Comparison of ENCODE assay signal across 8 cellular contexts in genomic region chr14:75980856-75981255, GRCh38. TPM values are rescaled to one million over a fixed set of nuclear protein-coding genes. Genes with fewer than 3 reads are reported as not detected.
DNase-seq lines count a peak whose midpoint lies in the region; ATAC-seq, FAIRE-seq and TF ChIP-seq lines count a peak whose summit lies in the region.

No MANE protein-coding gene starts in this region.

- CTCF ChIA-PET in SK-N-SH (lab: Yijun Ruan, JAX) = interaction anchor here (1.2 to 19.6 kb wide), 15 partner anchors 9 to 403 kb away, joined by 3 to 550 read pairs (median 12); partner anchors contain the start of gene FLVCR2

- H3K9me3 ChIP-seq in SK-N-SH (no peaks in the 10 kb centered on the region), keratinocyte (ENCODE audit: control insufficient read depth, low read depth, low read length) (no peaks in the 10 kb centered on the region), stomach smooth muscle (ENCODE audit: control insufficient read depth in 2 of 2, low read length in 2 of 2) (no peaks in the 10 kb centered on the region)

- no peaks in the 10 kb centered on the region for H3K36me3 ChIP-seq in SK-N-SH (replicated peaks in 1 of 2; ENCODE audit: control insufficient read depth in 1 of 2, insufficient read depth in 2 of 2, low read length in 1 of 2)
- H3K36me3 ChIP-seq in keratinocyte (ENCODE audit: control insufficient read depth in 2 of 2, extremely low read depth in 1 of 2, insufficient read depth in 2 of 2, low read length in 2 of 2) = no peaks in the 10 kb centered on the region
- H3K36me3 ChIP-seq in stomach smooth muscle (ENCODE audit: control insufficient read depth in 2 of 2, insufficient read depth in 2 of 2, low read length in 2 of 2) = no peaks in the 10 kb centered on the region

- no peak for ATAC-seq in SK-N-SH treated with all-trans-retinoic acid at 6 μM for 48 hours
- no peak for ATAC-seq in activated naive CD8-positive, alpha-beta T cell treated with anti-CD3 and anti-CD28 coated beads, Interleukin-2, amount 10 ng/mL, durations not matched to agents 7 days and 5 days (ENCODE audit: low read depth)

- TF ChIP-seq CTCF in SK-N-SH (IDR thresholded peaks at IDR 0.05) = no peak
- TF ChIP-seq CTCF in keratinocyte (optimal IDR thresholded peaks at IDR 0.05 in 1 of 3, IDR thresholded peaks at IDR 0.05 in 1 of 3, conservative IDR thresholded peaks at IDR 0.05 in 1 of 3; ENCODE audit: extremely low read depth in 1 of 3, insufficient read depth in 2 of 3, low read length in 3 of 3) = no peak

- dilution Hi-C loops in keratinocyte (cut with MboI; ENCODE audit: extremely low pct_ligation_motif_present, low sequenced_read_pairs) = no loop called here

- FAIRE-seq in keratinocyte (lab: Jason Lieb, UNC) = no peak

- no peaks in the 10 kb centered on the region for H3K9me3 Mint-ChIP-seq in activated naive CD8-positive, alpha-beta T cell treated with anti-CD3 and anti-CD28 coated beads, Interleukin-2, amount 10 ng/mL, durations not matched to agents 7 days and 5 days

- peaks cover 2% of the 10 kb centered on the region for H3K79me2 ChIP-seq in SK-N-SH (ENCODE audit: insufficient read depth)
- H3K79me2 ChIP-seq in keratinocyte (ENCODE audit: control insufficient read depth, insufficient read depth, low read length) = no peaks in the 10 kb centered on the region

- no peak overlapping the region for H3K9ac ChIP-seq in SK-N-SH
- peak overlapping the region; percentile 76 for H3K9ac ChIP-seq in keratinocyte (ENCODE audit: control insufficient read depth, extremely low read depth, insufficient read depth, low read length)
- peak overlapping the region; percentile 78 to 89 for H3K9ac ChIP-seq in stomach smooth muscle (ENCODE audit: low read length in 2 of 2)

- no peak overlapping the region for H3K27ac Mint-ChIP-seq in activated naive CD8-positive, alpha-beta T cell treated with anti-CD3 and anti-CD28 coated beads, Interleukin-2, amount 10 ng/mL, durations not matched to agents 7 days and 5 days

- 96% methylated on average over 8 of the region's 8 CpGs for WGBS in SK-N-SH (ENCODE audit: low lambda C conversion rate)

- H3F3A ChIP-seq in SK-N-SH (replicated peaks; ENCODE audit: insufficient read depth) = peaks cover 8% of the 10 kb centered on the region

- DNase-seq in SK-N-SH (peak; percentile 12), keratinocyte (ENCODE audit: low read depth, low spot score) (no peak), HCEC 1CT (no peak), NCI-H146 (lab: John Stamatoyannopoulos, UW) (no peak)
- DNase-seq in activated naive CD8-positive, alpha-beta T cell treated with anti-CD3 and anti-CD28 coated beads, Interleukin-2, amount 10 ng/mL, durations not matched to agents 7 days and 5 days = no peak
- no peak for DNase-seq in stimulated activated CD4-positive, alpha-beta T cell treated with anti-CD3 and anti-CD28 coated beads, Interleukin-15, amount 100 ng/mL, for 24 hours

- H4K20me1 ChIP-seq in SK-N-SH (ENCODE audit: insufficient read depth) = no peaks in the 10 kb centered on the region
- no peaks in the 10 kb centered on the region for H4K20me1 ChIP-seq in keratinocyte (ENCODE audit: control insufficient read depth, extremely low read depth, insufficient read depth, low read length)

- H3K4me3 Mint-ChIP-seq in activated naive CD8-positive, alpha-beta T cell treated with anti-CD3 and anti-CD28 coated beads, Interleukin-2, amount 10 ng/mL, durations not matched to agents 7 days and 5 days = peak overlapping the region; percentile 89

- H3K27ac ChIP-seq in SK-N-SH (ENCODE audit: low read depth in 2 of 2, low read length in 1 of 2) (peak overlapping the region in 1 of 2 experiments; percentile 86; a peak in 2 of 4 replicates), keratinocyte (ENCODE audit: control insufficient read depth, insufficient read depth, low read length) (no peak overlapping the region), stomach smooth muscle (ENCODE audit: low read length) (peak overlapping the region; percentile 97)

- H3K4me3 ChIP-seq in SK-N-SH (ENCODE audit: low read depth in 2 of 2, low read length in 1 of 2) (peak overlapping the region in 1 of 2 experiments; percentile 95; a peak in 1 of 4 replicates), keratinocyte (ENCODE audit: control insufficient read depth in 2 of 3, extremely low read depth in 1 of 3, insufficient read depth in 2 of 3, low read depth in 1 of 3, low read length in 3 of 3) (peak overlapping the region in 1 of 3 experiments; percentile 54), stomach smooth muscle (ENCODE audit: low read length in 2 of 2) (peak overlapping the region; percentile 60 to 84)

- H2AFZ ChIP-seq in SK-N-SH (ENCODE audit: low read depth) (peak overlapping the region; percentile 95; the same call in 1 of the 2 replicates), keratinocyte (ENCODE audit: control insufficient read depth, low read length) (no peak overlapping the region)

- H3K4me1 ChIP-seq in SK-N-SH (ENCODE audit: control insufficient read depth in 1 of 2, insufficient read depth in 2 of 2, low read depth in 1 of 2, low read length in 1 of 2) (peaks cover 14 to 48% of the 10 kb centered on the region in 2 experiments; a peak in 3 of 4 replicates), keratinocyte (ENCODE audit: control insufficient read depth, extremely low read depth, insufficient read depth, low read length) (peaks cover 17% of the 10 kb centered on the region), stomach smooth muscle (ENCODE audit: control insufficient read depth, insufficient read depth, low read length) (peaks cover 53% of the 10 kb centered on the region)

- H3K27me3 Mint-ChIP-seq in activated naive CD8-positive, alpha-beta T cell treated with anti-CD3 and anti-CD28 coated beads, Interleukin-2, amount 10 ng/mL, durations not matched to agents 7 days and 5 days = peaks cover 4% of the 10 kb centered on the region

- POLR2A ChIA-PET in SK-N-SH (lab: Yijun Ruan, JAX) = no interaction called here
- POLR2A ChIA-PET in activated naive CD8-positive, alpha-beta T cell treated with anti-CD3 and anti-CD28 coated beads, Interleukin-2, amount 10 ng/mL, durations not matched to agents 7 days and 5 days (lab: Charles Lee) = no interaction called here

- H3K9me1 ChIP-seq in keratinocyte (ENCODE audit: control insufficient read depth, extremely low read depth, insufficient read depth, low read length) = no peaks in the 10 kb centered on the region

- no peaks in the 10 kb centered on the region for H3K9me2 ChIP-seq in SK-N-SH

- no peaks in the 10 kb centered on the region for H3K27me3 ChIP-seq in SK-N-SH (ENCODE audit: insufficient read depth)
- no peaks in the 10 kb centered on the region for H3K27me3 ChIP-seq in keratinocyte (ENCODE audit: control insufficient read depth, extremely low read depth, insufficient read depth, low read length)
- H3K27me3 ChIP-seq in stomach smooth muscle (ENCODE audit: control insufficient read depth in 1 of 2, insufficient read depth in 2 of 2, low read length in 2 of 2) = no peaks in the 10 kb centered on the region

- H3K4me2 ChIP-seq in SK-N-SH (peak overlapping the region; percentile 98), keratinocyte (ENCODE audit: control insufficient read depth, extremely low read depth, insufficient read depth, low read depth, low read length) (peak overlapping the region; percentile 68)

- TF ChIP-seq EP300 in SK-N-SH (IDR thresholded peaks at IDR 0.05; ENCODE audit: borderline replicate concordance in 1 of 2, low read depth in 1 of 2, low read length in 1 of 2) = no peak

- TF ChIP-seq RAD21 in SK-N-SH (IDR thresholded peaks at IDR 0.05; ENCODE audit: low read length) = no peak

- no peaks in the 10 kb centered on the region for H3K36me3 Mint-ChIP-seq in activated naive CD8-positive, alpha-beta T cell treated with anti-CD3 and anti-CD28 coated beads, Interleukin-2, amount 10 ng/mL, durations not matched to agents 7 days and 5 days

- peaks cover 28% of the 10 kb centered on the region for H3K4me1 Mint-ChIP-seq in activated naive CD8-positive, alpha-beta T cell treated with anti-CD3 and anti-CD28 coated beads, Interleukin-2, amount 10 ng/mL, durations not matched to agents 7 days and 5 days

TF ChIP-seq in SK-N-SH, 30 proteins besides CTCF, POLR2A, EP300 and RAD21 (continues in another document):
- TF ChIP-seq FOXM1 (IDR thresholded peaks at IDR 0.05; ENCODE audit: low read depth) = no peak
- TF ChIP-seq RXRA (IDR thresholded peaks at IDR 0.05; ENCODE audit: borderline replicate concordance, low read depth) = no peak
- TF ChIP-seq FOSL2 (IDR thresholded peaks at IDR 0.05; ENCODE audit: borderline replicate concordance, low read depth) = no peak

TF ChIP-seq in SK-N-SH treated with all-trans-retinoic acid at 6 μM for 48 hours, 23 proteins besides CTCF, POLR2A, EP300 and RAD21 (continues in another document):
- TF ChIP-seq ZNF565 (CRISPR knock-in tag; conservative IDR thresholded peaks at IDR 0.05; ENCODE audit: low read depth) = no peak

RNA-seq across cellular contexts. Expression of gene TGFB3, which starts 0.9 kb away (rescaled TPM):
- polyA plus RNA-seq in SK-N-SH (2012; rRNA removed) (7.4 and 7.6 TPM in 2 replicates), keratinocyte (0.84 to 1.1 TPM (median 1.1 TPM) in 3 replicates)
- polyA plus RNA-seq in SK-N-SH (2012; cell fraction: cytosol; rRNA removed) = 5.8 and 5.9 TPM in 2 replicates
- 22.8 and 26.4 TPM in 2 replicates for polyA plus RNA-seq in SK-N-SH (2012; cell fraction: nucleus; rRNA removed)
- 1 to 10 TPM; 3.3 to 3.5 TPM for total RNA-seq in activated naive CD8-positive, alpha-beta T cell treated with anti-CD3 and anti-CD28 coated beads, Interleukin-2, amount 10 ng/mL, durations not matched to agents 7 days and 5 days
- not detected for polyA plus RNA-seq in keratinocyte (2011; ENCODE audit: low read depth)
- 0.62 and 0.79 TPM in 2 replicates for polyA plus RNA-seq in keratinocyte (2011; cell fraction: cytosol; rRNA removed)
- polyA plus RNA-seq in keratinocyte (2011; cell fraction: nucleus; rRNA removed) = 2.4 and 2.6 TPM in 2 replicates
- 0.24 and 0.73 TPM in 2 replicates for polyA plus RNA-seq in keratinocyte (2012; ENCODE audit: low replicate concordance)
- polyA minus RNA-seq in keratinocyte = 0.49 to 5.5 TPM (median 2.5 TPM) in 3 replicates
- not detected for polyA minus RNA-seq in keratinocyte (2011; cell fraction: cytosol; rRNA and poly(A)+ RNA removed)
- polyA minus RNA-seq in keratinocyte (2011; cell fraction: nucleus; rRNA and poly(A)+ RNA removed) = 0.32 and 0.39 TPM in 2 replicates

RNA-seq across cellular contexts. Expression of gene IFT43, which starts 4.7 kb away (rescaled TPM):
- polyA plus RNA-seq in SK-N-SH (2012; rRNA removed) (78.8 and 82.1 TPM in 2 replicates), keratinocyte (36.1 to 48.4 TPM (median 41.6 TPM) in 3 replicates)
- 78.8 and 83.5 TPM in 2 replicates for polyA plus RNA-seq in SK-N-SH (2012; cell fraction: cytosol; rRNA removed)
- polyA plus RNA-seq in SK-N-SH (2012; cell fraction: nucleus; rRNA removed) = 95.8 and 100 TPM in 2 replicates
- 1 to 10 TPM; 8.0 to 8.2 TPM for total RNA-seq in activated naive CD8-positive, alpha-beta T cell treated with anti-CD3 and anti-CD28 coated beads, Interleukin-2, amount 10 ng/mL, durations not matched to agents 7 days and 5 days
- 12.3 TPM for polyA plus RNA-seq in keratinocyte (2011; ENCODE audit: low read depth)
- polyA plus RNA-seq in keratinocyte (2011; cell fraction: cytosol; rRNA removed) = 32.3 and 35.8 TPM in 2 replicates
- polyA plus RNA-seq in keratinocyte (2011; cell fraction: nucleus; rRNA removed) = 45.3 and 47.6 TPM in 2 replicates
- polyA plus RNA-seq in keratinocyte (2012; ENCODE audit: low replicate concordance) = 28.7 and 33.1 TPM in 2 replicates
- polyA minus RNA-seq in keratinocyte = 16.7 to 17.9 TPM (median 17.2 TPM) in 3 replicates
- 13.2 TPM for polyA minus RNA-seq in keratinocyte (2011; cell fraction: cytosol; rRNA and poly(A)+ RNA removed)
- polyA minus RNA-seq in keratinocyte (2011; cell fraction: nucleus; rRNA and poly(A)+ RNA removed) = 14.9 and 27.0 TPM in 2 replicates
